ENCODE assay signal across 23 cellular contexts in the genomic region with DNA sequence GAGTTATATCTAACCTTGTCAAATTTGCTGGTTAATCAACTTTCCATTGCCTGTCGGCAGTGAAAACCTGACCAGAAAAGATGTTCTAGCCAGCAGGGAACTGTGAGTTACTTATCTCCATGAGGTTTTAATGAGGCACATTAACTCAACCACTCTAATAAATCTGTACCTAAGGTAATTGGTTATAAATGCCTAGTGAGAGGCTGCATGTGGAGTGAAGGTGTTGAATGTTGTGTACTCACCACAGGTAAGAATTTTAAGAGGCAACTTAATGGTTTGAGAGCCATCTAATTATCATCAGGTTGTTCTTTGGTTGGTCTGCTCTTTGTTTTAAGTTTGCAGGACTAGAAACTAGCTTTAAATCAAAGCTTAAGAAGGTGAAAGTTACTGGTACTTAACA.
"Had no signal": no experiment of that assay in that cellular context is flagged by ENCODE, and none has a peak within 500 bp of the region (broad histone marks: within the 10 kb centered on the region; RNA-seq: fewer than 3 reads in every experiment).

No MANE protein-coding gene starts in this region.

- H3K36me3 ChIP-seq: brain microvascular endothelial cell, gastrocnemius medialis, spleen, suprapubic skin, tibial artery, upper lobe of right lung had no signal

- H3K27ac ChIP-seq: brain microvascular endothelial cell, coronary artery, dorsolateral prefrontal cortex, gastrocnemius medialis, spleen, suprapubic skin, tibial artery, upper lobe of right lung had no signal

- H3K27me3 ChIP-seq: brain microvascular endothelial cell, dorsolateral prefrontal cortex, gastrocnemius medialis, spleen, suprapubic skin, tibial artery, upper lobe of right lung had no signal

- H3K9me3 ChIP-seq: gastrocnemius medialis, spleen, tibial artery, upper lobe of right lung had no signal

- H3K4me1 ChIP-seq: gastrocnemius medialis, spleen, suprapubic skin, tibial artery, upper lobe of right lung had no signal

- H3K4me3 ChIP-seq: coronary artery, dorsolateral prefrontal cortex, gastrocnemius medialis, spleen, suprapubic skin, tibial artery, upper lobe of right lung had no signal

- ATAC-seq: gastrocnemius medialis, left ventricle myocardium superior, right cardiac atrium, upper lobe of right lung had no signal

- DNase-seq: activated CD4-positive, alpha-beta memory T cell treated with anti-CD3 and anti-CD28 coated beads for 36 hours; activated CD4-positive, alpha-beta T cell treated with anti-CD3 and anti-CD28 coated beads, Interleukin-2, amount 10 ng/mL, durations not matched to agents 24 days and 14 days; activated CD4-positive, CD25-positive, alpha-beta regulatory T cell treated with anti-CD3 and anti-CD28 coated beads, Interleukin-2, amount 50 U/mL, for 72 hours; activated CD8-positive, alpha-beta memory T cell treated with anti-CD3 and anti-CD28 coated beads, Interleukin-2, amount 50 U/mL, for 4 hours; activated effector memory CD4-positive, alpha-beta T cell treated with anti-CD3 and anti-CD28 coated beads, Interleukin-2, amount 50 U/mL, for 16 hours; activated naive CD4-positive, alpha-beta T cell treated with anti-CD3 and anti-CD28 coated beads for 36 hours; activated naive CD8-positive, alpha-beta T cell treated with anti-CD3 and anti-CD28 coated beads for 36 hours; activated T-cell treated with anti-CD3 and anti-CD28 coated beads, Interleukin-2, amount 50 U/mL, for 1 hour; brain microvascular endothelial cell; dorsolateral prefrontal cortex; effector memory CD4-positive, alpha-beta T cell; gastrocnemius medialis; glutamatergic neuron; islet precursor cell; left ventricle myocardium superior; posterior cingulate gyrus; right cardiac atrium; spleen; stimulated activated naive CD4-positive, alpha-beta T cell; tibial artery; upper lobe of right lung had no signal
